Comparison of ENCODE assay signal across 8 cellular contexts in the genomic region with DNA sequence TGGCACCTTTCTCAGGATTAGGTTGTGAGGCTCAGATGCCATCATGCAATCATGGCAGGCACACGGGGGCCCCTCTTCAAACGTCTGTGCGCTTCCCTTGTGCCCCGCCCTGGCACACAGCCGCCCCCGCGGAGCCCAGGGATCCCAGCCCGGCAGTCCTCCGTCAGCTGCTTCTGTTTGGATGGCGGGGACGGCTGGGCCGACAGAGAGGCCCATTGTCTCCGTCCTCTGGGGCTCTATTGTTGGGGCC. TPM values are rescaled to one million over a fixed set of nuclear protein-coding genes. Genes with fewer than 3 reads are reported as not detected.
DNase-seq lines count a peak whose midpoint lies in the region; ATAC-seq and TF ChIP-seq lines count a peak whose summit lies in the region.

No MANE protein-coding gene starts in this region.

- peak; percentile 38 for ATAC-seq in left colon

- TF ChIP-seq CTCF in cardiac fibroblast (IDR thresholded peaks at IDR 0.05; ENCODE audit: low read depth, low read length): no peak

- peak overlapping the region; percentile 66 to 70 for H3K4me3 ChIP-seq in cardiac fibroblast (replicated peaks in 1 of 2; ENCODE audit: low read depth in 2 of 2, low read length in 2 of 2)

- DNase-seq in activated CD4-positive, CD25-positive, alpha-beta regulatory T cell treated with anti-CD3 and anti-CD28 coated beads, Interleukin-2, amount 50 U/mL, for 16 hours (ENCODE audit: low read depth, low spot score): peak; percentile 4
- no peak for DNase-seq in activated CD4-positive, CD25-positive, alpha-beta regulatory T cell treated with anti-CD3 and anti-CD28 coated beads, Interleukin-2, amount 50 U/mL, for 72 hours
- peak; percentile 12 for DNase-seq in RPMI8226
- peak in 1 of 2 donors; percentile 41 for DNase-seq in cardiac fibroblast (ENCODE audit: low read depth in 2 of 2)
- DNase-seq in left colon: no peak
- DNase-seq in stimulated activated CD4-positive, alpha-beta T cell treated with anti-CD3 and anti-CD28 coated beads, Interleukin-1b, Interleukin-23, amount 100 ng/mL, for 48 hours: peak; percentile 52
- DNase-seq in T1000 (lab: John Stamatoyannopoulos, UW): no peak
- no peak for DNase-seq in DMS153 (lab: John Stamatoyannopoulos, UW)

- intact Hi-C loops in left colon (cut with DNase I, micrococcal nuclease): no loop called here

RNA-seq across cellular contexts. Expression of gene HDAC11, which starts 0.8 kb away (rescaled TPM):
- total RNA-seq in left colon: 10 to 100 TPM; 27.1 to 28.2 TPM

RNA-seq across cellular contexts. Expression of gene NUP210, which starts 59.1 kb away (rescaled TPM):
- 1 to 10 TPM; 5.6 to 9.1 TPM for total RNA-seq in left colon

Comparison
In these comparisons a context has a peak if more than half of its experiments do, and no peak if none do; other contexts are left out.
1. DNase-seq: peak in activated CD4-positive, CD25-positive, alpha-beta regulatory T cell treated with anti-CD3 and anti-CD28 coated beads, Interleukin-2, amount 50 U/mL, for 16 hours (single experiment), RPMI8226 (single experiment) and stimulated activated CD4-positive, alpha-beta T cell treated with anti-CD3 and anti-CD28 coated beads, Interleukin-1b, Interleukin-23, amount 100 ng/mL, for 48 hours (single experiment); none in activated CD4-positive, CD25-positive, alpha-beta regulatory T cell treated with anti-CD3 and anti-CD28 coated beads, Interleukin-2, amount 50 U/mL, for 72 hours (single experiment), left colon (0 of 2), T1000 (single experiment) and DMS153 (single experiment).